ENCODE assay signal across 11 cellular contexts in the genomic region with DNA sequence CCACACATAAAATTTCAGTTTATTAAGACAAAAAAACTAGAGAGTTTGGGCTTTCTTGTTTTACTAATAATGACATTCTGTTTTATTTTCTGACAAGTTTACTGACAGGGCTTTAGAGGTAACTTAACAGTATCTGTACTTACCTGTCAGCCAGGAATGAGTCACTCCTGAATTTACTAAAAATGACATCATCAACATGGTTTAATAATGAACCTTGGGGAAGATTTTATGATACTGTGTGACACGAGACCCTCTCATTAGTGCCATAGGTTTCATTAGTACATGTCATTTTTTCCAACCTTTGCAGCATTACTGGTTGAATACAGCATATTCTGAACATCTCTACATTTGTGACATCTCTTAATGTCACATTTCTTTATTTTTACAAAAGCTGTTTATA.
A peak's percentile ranks its signal among the peaks of the same experiment; 100 is the strongest.
DNase-seq lines count a peak whose midpoint lies in the region; ATAC-seq and TF ChIP-seq lines count a peak whose summit lies in the region.
"Had no signal": no experiment of that assay in that cellular context is flagged by ENCODE, and none has a peak within 500 bp of the region (broad histone marks: within the 10 kb centered on the region; RNA-seq: fewer than 3 reads in every experiment).

No MANE protein-coding gene starts in this region.

- H3K4me3 ChIP-seq in GM12865 (ENCODE audit: low read depth, low read length), result no peak overlapping the region
- H3K4me3 ChIP-seq: BLaER1, pancreas had no signal

- H3K4me1 Mint-ChIP-seq in osteocyte (ENCODE audit: unreplicated experiment), result peaks cover 11% of the 10 kb centered on the region

- no peaks in the 10 kb centered on the region for H3K9me3 Mint-ChIP-seq in osteocyte (ENCODE audit: unreplicated experiment)

- H3K27me3 Mint-ChIP-seq in osteocyte (ENCODE audit: unreplicated experiment), result no peaks in the 10 kb centered on the region

- ATAC-seq in GM21360 (IDR thresholded peaks at IDR 0.05; ENCODE audit: unreplicated experiment) (peak; percentile 51), HG03066 (IDR thresholded peaks at IDR 0.05; ENCODE audit: low read depth, unreplicated experiment) (peak; percentile 25)

- H3K27ac Mint-ChIP-seq in osteocyte (ENCODE audit: unreplicated experiment), result no peak overlapping the region

- H3K36me3 Mint-ChIP-seq in osteocyte (ENCODE audit: unreplicated experiment), result no peaks in the 10 kb centered on the region

- H3K27ac ChIP-seq in caudate nucleus (ENCODE audit: low read depth, low read length), result peak overlapping the region; percentile 21
- H3K27ac ChIP-seq: BLaER1 had no signal

- DNase-seq in GM12865 (ENCODE audit: low read depth) (peak; percentile 63), caudate nucleus (lab: John Stamatoyannopoulos, UW) (peak in 1 of 61 donors; percentile 8), osteocyte (ENCODE audit: extremely low spot score, unreplicated experiment) (no peak), ecto neural progenitor cell (ENCODE audit: low spot score) (no peak)
- no peak for DNase-seq in activated CD4-positive, CD25-positive, alpha-beta regulatory T cell treated with anti-CD3 and anti-CD28 coated beads, Interleukin-2, amount 50 U/mL, for 72 hours
- no peak for DNase-seq in activated CD4-positive, alpha-beta T cell treated with anti-CD3 and anti-CD28 coated beads, Interleukin-2, amount 50 U/mL, for 4 hours
- DNase-seq: activated CD4-positive, alpha-beta T cell treated with anti-CD3 and anti-CD28 coated beads for 48 hours; pancreas had no signal

- H3K4me3 Mint-ChIP-seq in osteocyte (ENCODE audit: unreplicated experiment), result no peak overlapping the region

- TF ChIP-seq CTCF in GM12865 (IDR thresholded peaks at IDR 0.05; ENCODE audit: insufficient read depth, low read depth, low read length, missing control alignments) (no peak), osteocyte (IDR thresholded peaks at IDR 0.05) (no peak)
